ENCODE assay signal across 1 cellular context in the genomic region with DNA sequence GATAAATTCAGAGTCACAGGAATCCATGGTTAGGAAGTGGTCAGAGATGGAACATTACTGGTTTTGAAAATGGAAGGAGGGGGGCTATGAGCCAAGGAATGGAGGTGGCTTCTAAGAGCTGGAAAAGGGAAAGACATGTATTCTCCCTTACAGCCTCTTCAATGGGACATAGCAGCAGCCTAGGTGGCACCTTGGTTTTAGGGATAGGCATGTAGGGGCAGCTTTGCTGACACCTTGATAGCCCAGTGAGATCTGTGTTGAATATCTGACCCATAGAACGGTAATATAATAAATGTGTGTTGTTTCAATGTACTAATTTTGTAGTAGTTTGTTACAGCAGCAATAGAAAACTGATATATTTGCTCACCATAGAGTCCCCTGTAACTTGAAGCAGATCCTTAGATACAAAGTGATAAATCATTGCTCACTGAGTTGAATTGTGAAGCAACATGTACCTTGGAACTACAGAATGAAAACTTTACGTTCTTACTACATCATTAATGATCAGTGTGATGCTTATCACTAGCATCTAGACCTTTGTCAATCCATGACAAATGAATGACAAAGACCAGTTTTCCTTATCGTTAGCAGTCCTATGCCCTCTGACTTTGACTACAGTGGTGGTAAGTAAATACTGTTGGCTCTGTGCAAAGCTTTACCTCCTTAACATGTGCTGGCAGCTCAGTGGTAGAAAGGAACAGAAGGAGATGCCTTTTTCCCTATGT.
TF ChIP-seq lines count a peak whose summit lies in the region.

No MANE protein-coding gene starts in this region.

TF ChIP-seq in HepG2, 621 proteins besides CTCF, POLR2A, EP300 and RAD21:
- TF ChIP-seq, protein P1, sequence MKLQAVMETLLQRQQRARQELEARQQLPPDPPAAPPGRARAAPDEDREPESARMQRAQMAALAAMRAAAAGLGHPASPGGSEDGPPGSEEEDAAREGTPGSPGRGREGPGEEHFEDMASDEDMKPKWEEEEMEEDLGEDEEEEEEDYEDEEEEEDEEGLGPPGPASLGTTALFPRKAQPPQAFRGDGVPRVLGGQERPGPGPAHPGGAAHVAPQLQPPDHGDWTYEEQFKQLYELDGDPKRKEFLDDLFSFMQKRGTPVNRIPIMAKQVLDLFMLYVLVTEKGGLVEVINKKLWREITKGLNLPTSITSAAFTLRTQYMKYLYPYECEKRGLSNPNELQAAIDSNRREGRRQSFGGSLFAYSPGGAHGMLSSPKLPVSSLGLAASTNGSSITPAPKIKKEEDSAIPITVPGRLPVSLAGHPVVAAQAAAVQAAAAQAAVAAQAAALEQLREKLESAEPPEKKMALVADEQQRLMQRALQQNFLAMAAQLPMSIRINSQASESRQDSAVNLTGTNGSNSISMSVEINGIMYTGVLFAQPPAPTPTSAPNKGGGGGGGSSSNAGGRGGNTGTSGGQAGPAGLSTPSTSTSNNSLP (IDR thresholded peaks at IDR 0.05; ENCODE audit: low read depth, low read length): 0 out of 2 replicates have a peak, but pooled peaks have one; percentile 45
- TF ChIP-seq, protein P2, sequence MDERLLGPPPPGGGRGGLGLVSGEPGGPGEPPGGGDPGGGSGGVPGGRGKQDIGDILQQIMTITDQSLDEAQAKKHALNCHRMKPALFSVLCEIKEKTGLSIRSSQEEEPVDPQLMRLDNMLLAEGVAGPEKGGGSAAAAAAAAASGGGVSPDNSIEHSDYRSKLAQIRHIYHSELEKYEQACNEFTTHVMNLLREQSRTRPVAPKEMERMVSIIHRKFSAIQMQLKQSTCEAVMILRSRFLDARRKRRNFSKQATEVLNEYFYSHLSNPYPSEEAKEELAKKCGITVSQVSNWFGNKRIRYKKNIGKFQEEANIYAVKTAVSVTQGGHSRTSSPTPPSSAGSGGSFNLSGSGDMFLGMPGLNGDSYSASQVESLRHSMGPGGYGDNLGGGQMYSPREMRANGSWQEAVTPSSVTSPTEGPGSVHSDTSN (CRISPR knock-in tag; IDR thresholded peaks at IDR 0.05): no peak
- TF ChIP-seq CEBPB (IDR thresholded peaks at IDR 0.05; ENCODE audit: borderline replicate concordance, low read depth, low read length) (peak; percentile 50; the same call in 1 of the 2 replicates), ZNF709 (CRISPR knock-in tag; IDR thresholded peaks at IDR 0.05) (no peak)
